13 cellular contexts compared by ENCODE assay signal in the genomic region with DNA sequence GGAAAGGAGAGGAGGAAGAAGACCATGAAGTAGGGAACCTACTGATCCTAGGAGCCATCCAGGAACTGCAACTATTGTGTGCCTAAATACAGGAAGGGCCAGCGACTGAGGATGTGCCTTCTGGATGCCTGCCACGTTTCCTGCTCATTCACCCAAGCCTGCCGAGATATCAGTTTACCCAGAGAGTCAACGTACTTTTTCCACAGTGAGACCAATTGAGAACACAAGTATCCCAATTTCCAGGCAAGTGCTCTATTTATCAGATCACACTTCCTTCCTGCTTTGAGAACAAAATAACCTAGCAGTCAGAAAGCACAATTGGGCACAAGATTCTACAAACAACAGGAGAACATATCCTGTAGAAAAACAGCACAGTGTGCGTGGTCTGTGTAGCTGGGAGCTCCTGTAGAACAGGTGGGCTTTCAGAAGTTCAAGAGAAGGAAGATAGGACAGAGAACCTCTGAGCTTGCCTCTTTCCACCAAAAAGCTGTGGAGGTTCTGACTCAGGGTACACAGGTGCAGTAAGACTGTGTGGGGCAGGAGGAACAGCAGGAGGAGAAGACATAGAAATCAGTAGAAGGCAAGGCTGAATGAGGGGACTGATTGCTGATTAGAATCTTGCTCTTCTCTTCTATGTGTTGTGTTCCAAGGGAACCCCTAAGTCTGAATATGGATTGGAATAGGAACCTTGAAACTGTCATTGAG.
DNase-seq lines count a peak whose midpoint lies in the region; FAIRE-seq and TF ChIP-seq lines count a peak whose summit lies in the region.
"Had no signal": no experiment of that assay in that cellular context is flagged by ENCODE, and none has a peak within 500 bp of the region (broad histone marks: within the 10 kb centered on the region; RNA-seq: fewer than 3 reads in every experiment).

No MANE protein-coding gene starts in this region.

- H3K4me1 ChIP-seq in BE2C: no peaks in the 10 kb centered on the region
- H3K4me1 ChIP-seq: gastroesophageal sphincter had no signal

- H3K27ac Mint-ChIP-seq in activated T-cell treated with anti-CD3 and anti-CD28 coated beads, Interleukin-2, amount 50 U/mL, for 24 hours: peak overlapping the region; percentile 99
- peak overlapping the region; percentile 100 for H3K27ac Mint-ChIP-seq in activated T-helper 2 cell treated with anti-CD3 and anti-CD28 coated beads, Interferon-gamma antibody, Interleukin-2, Interleukin-4, amounts not matched to agents 10 μg/mL and 5 μg/mL and 100 μg/mL, durations not matched to agents 14 hours and 24 hours and 36 hours
- H3K27ac Mint-ChIP-seq: WTC11 had no signal

- no peaks in the 10 kb centered on the region for H3K27me3 Mint-ChIP-seq in activated T-cell treated with anti-CD3 and anti-CD28 coated beads, Interleukin-2, amount 50 U/mL, for 24 hours
- H3K27me3 Mint-ChIP-seq in activated T-helper 2 cell treated with anti-CD3 and anti-CD28 coated beads, Interferon-gamma antibody, Interleukin-2, Interleukin-4, amounts not matched to agents 10 μg/mL and 5 μg/mL and 100 μg/mL, durations not matched to agents 14 hours and 24 hours and 36 hours (ENCODE audit: low read depth): no peaks in the 10 kb centered on the region

- H3K9me3 Mint-ChIP-seq in activated T-cell treated with anti-CD3 and anti-CD28 coated beads, Interleukin-2, amount 50 U/mL, for 24 hours: peaks cover 11% of the 10 kb centered on the region
- H3K9me3 Mint-ChIP-seq in activated T-helper 2 cell treated with anti-CD3 and anti-CD28 coated beads, Interferon-gamma antibody, Interleukin-2, Interleukin-4, amounts not matched to agents 10 μg/mL and 5 μg/mL and 100 μg/mL, durations not matched to agents 14 hours and 24 hours and 36 hours: peaks cover 10% of the 10 kb centered on the region

- H3K27me3 ChIP-seq in BE2C: peaks cover 11% of the 10 kb centered on the region; the same call in 1 of the 2 replicates
- H3K27me3 ChIP-seq: gastroesophageal sphincter had no signal

- DNase-seq in activated T-cell treated with anti-CD3 and anti-CD28 coated beads, Interleukin-2, amount 50 U/mL, for 24 hours: no peak
- DNase-seq in activated T-cell treated with anti-CD3 and anti-CD28 coated beads, Interleukin-2, amount 50 U/mL, for 1 hour: no peak
- DNase-seq in Jurkat, Clone E6-1 (ENCODE audit: low read depth, low spot score): peak; percentile 66
- no peak for DNase-seq in activated T-helper 2 cell treated with anti-CD3 and anti-CD28 coated beads, Interferon-gamma antibody, Interleukin-2, Interleukin-4, amounts not matched to agents 10 μg/mL and 5 μg/mL and 100 μg/mL, durations not matched to agents 14 hours and 24 hours and 36 hours (ENCODE audit: low spot score)
- peak; percentile 50 for DNase-seq in stimulated activated CD8-positive, alpha-beta memory T cell treated with anti-CD3 and anti-CD28 coated beads, Interleukin-4, amount 100 ng/mL, for 48 hours
- DNase-seq in BE2C: no peak
- DNase-seq in SHP77 treated with DMSO at 0.1 percent for 48 hours (lab: John Stamatoyannopoulos, UW): no peak
- DNase-seq in urothelium cell line (ENCODE audit: low spot score): no peak
- DNase-seq: NCI-H1436 treated with DMSO at 0.1 percent for 48 hours, NCI-H446 treated with DMSO at 0.1 percent for 48 hours had no signal

- peaks cover 81% of the 10 kb centered on the region for H3K4me1 Mint-ChIP-seq in activated T-cell treated with anti-CD3 and anti-CD28 coated beads, Interleukin-2, amount 50 U/mL, for 24 hours (ENCODE audit: low read depth)
- peaks cover 74% of the 10 kb centered on the region for H3K4me1 Mint-ChIP-seq in activated T-helper 2 cell treated with anti-CD3 and anti-CD28 coated beads, Interferon-gamma antibody, Interleukin-2, Interleukin-4, amounts not matched to agents 10 μg/mL and 5 μg/mL and 100 μg/mL, durations not matched to agents 14 hours and 24 hours and 36 hours (ENCODE audit: low read depth)

- H3K4me3 ChIP-seq in Jurkat, Clone E6-1 (ENCODE audit: low read length): no peak overlapping the region; the same call in 1 of the 2 replicates
- no peak overlapping the region for H3K4me3 ChIP-seq in BE2C (ENCODE audit: low read depth, low read length)
- H3K4me3 ChIP-seq: gastroesophageal sphincter had no signal

- H3K4me3 Mint-ChIP-seq in activated T-cell treated with anti-CD3 and anti-CD28 coated beads, Interleukin-2, amount 50 U/mL, for 24 hours: peak overlapping the region; percentile 86
- peak overlapping the region; percentile 92 for H3K4me3 Mint-ChIP-seq in activated T-helper 2 cell treated with anti-CD3 and anti-CD28 coated beads, Interferon-gamma antibody, Interleukin-2, Interleukin-4, amounts not matched to agents 10 μg/mL and 5 μg/mL and 100 μg/mL, durations not matched to agents 14 hours and 24 hours and 36 hours (ENCODE audit: low read depth)
- H3K4me3 Mint-ChIP-seq: WTC11 had no signal

- no peak for FAIRE-seq in urothelium cell line (lab: Jason Lieb, UNC)
- FAIRE-seq: endothelial cell of umbilical vein had no signal

- TF ChIP-seq CTCF in BE2C (IDR thresholded peaks at IDR 0.05; ENCODE audit: low read depth, low read length): no peak

- no peaks in the 10 kb centered on the region for H3K9me3 ChIP-seq in BE2C
- H3K9me3 ChIP-seq: gastroesophageal sphincter had no signal

- peaks cover 45% of the 10 kb centered on the region for H3K36me3 Mint-ChIP-seq in activated T-cell treated with anti-CD3 and anti-CD28 coated beads, Interleukin-2, amount 50 U/mL, for 24 hours (ENCODE audit: low read depth)
- H3K36me3 Mint-ChIP-seq in activated T-helper 2 cell treated with anti-CD3 and anti-CD28 coated beads, Interferon-gamma antibody, Interleukin-2, Interleukin-4, amounts not matched to agents 10 μg/mL and 5 μg/mL and 100 μg/mL, durations not matched to agents 14 hours and 24 hours and 36 hours (ENCODE audit: low read depth): peaks cover 55% of the 10 kb centered on the region
- H3K36me3 Mint-ChIP-seq: WTC11 had no signal

- H3K36me3 ChIP-seq in BE2C: no peaks in the 10 kb centered on the region
- H3K36me3 ChIP-seq: gastroesophageal sphincter had no signal

- intact Hi-C loops in activated T-helper 2 cell treated with anti-CD3 and anti-CD28 coated beads, Interferon-gamma antibody, Interleukin-2, Interleukin-4, amounts not matched to agents 10 μg/mL and 5 μg/mL and 100 μg/mL, durations not matched to agents 14 hours and 24 hours and 36 hours (cut with micrococcal nuclease): loop anchor here (1.0 to 10.0 kb wide), 5 partner anchors 60 to 660 kb away; a partner anchor contains a TSS

Comparison
In these comparisons a context has a peak if more than half of its experiments do, and no peak if none do; other contexts are left out.
1. DNase-seq: peak in Jurkat, Clone E6-1 (single experiment) and stimulated activated CD8-positive, alpha-beta memory T cell treated with anti-CD3 and anti-CD28 coated beads, Interleukin-4, amount 100 ng/mL, for 48 hours (single experiment); none in activated T-cell treated with anti-CD3 and anti-CD28 coated beads, Interleukin-2, amount 50 U/mL, for 24 hours (single experiment), activated T-cell treated with anti-CD3 and anti-CD28 coated beads, Interleukin-2, amount 50 U/mL, for 1 hour (single experiment), activated T-helper 2 cell treated with anti-CD3 and anti-CD28 coated beads, Interferon-gamma antibody, Interleukin-2, Interleukin-4, amounts not matched to agents 10 μg/mL and 5 μg/mL and 100 μg/mL, durations not matched to agents 14 hours and 24 hours and 36 hours (single experiment), BE2C (single experiment), SHP77 treated with DMSO at 0.1 percent for 48 hours (single experiment) and urothelium cell line (single experiment).